8 cellular contexts compared by ENCODE assay signal in genomic region chr11:32006799-32007388, GRCh38.
DNase-seq lines count a peak whose midpoint lies in the region; ATAC-seq and TF ChIP-seq lines count a peak whose summit lies in the region.

No MANE protein-coding gene starts in this region.

- CTCF ChIA-PET in HEK293 (lab: Yijun Ruan, JAX): interaction anchor here (0.6 to 2.7 kb wide), 33 partner anchors 8 to 1089 kb away, joined by 3 to 13 read pairs (median 4); partner anchors contain the start of genes DCDC1 and DNAJC24

- TF ChIP-seq CTCF in HEK293 (tag by site-specific recombination; IDR thresholded peaks at IDR 0.05): no peak
- TF ChIP-seq CTCF in WI38 (IDR thresholded peaks at IDR 0.05; ENCODE audit: low read depth, low read length): peak; percentile 64
- peak; percentile 29 for TF ChIP-seq CTCF in thoracic aorta (IDR thresholded peaks at IDR 0.05)

- peaks cover 14% of the 10 kb centered on the region for H3K27me3 Mint-ChIP-seq in T-helper 2 cell treated with Interferon-gamma antibody and Interleukin-4, amounts not matched to agents 5 μg/mL and 100 μg/mL, for 36 hours (ENCODE audit: low read depth)

- H3K9me3 ChIP-seq in HEK293 (ENCODE audit: control insufficient read depth, insufficient read depth, low read depth, low read length) (no peaks in the 10 kb centered on the region), thoracic aorta (no peaks in the 10 kb centered on the region)

- no peaks in the 10 kb centered on the region for H3K4me1 Mint-ChIP-seq in T-helper 2 cell treated with Interferon-gamma antibody and Interleukin-4, amounts not matched to agents 5 μg/mL and 100 μg/mL, for 36 hours (ENCODE audit: low read depth)

- no peak for ATAC-seq in thoracic aorta (ENCODE audit: insufficient number of reproducible peaks, low FRiP score, low read depth)

- H3K27ac ChIP-seq in HEK293 (ENCODE audit: extremely low read depth, low read depth, low read length) (no peak overlapping the region), thoracic aorta (no peak overlapping the region)

- POLR2A ChIA-PET in HEK293 (lab: Yijun Ruan, JAX): no interaction called here

- peak; percentile 68 for DNase-seq in A172 (ENCODE audit: low spot score)
- peak; percentile 48 for DNase-seq in ELF-1 (ENCODE audit: low read depth, low spot score)
- DNase-seq in NCI-H146 (lab: John Stamatoyannopoulos, UW): peak; percentile 37
- DNase-seq in hepatic stellate cell (ENCODE audit: low spot score): peak; percentile 47
- no peak for DNase-seq in thoracic aorta (ENCODE audit: low spot score)
- no peak for DNase-seq in T-helper 2 cell treated with Interferon-gamma antibody and Interleukin-4, amounts not matched to agents 5 μg/mL and 100 μg/mL, for 36 hours (ENCODE audit: low spot score)

- H3K4me1 ChIP-seq in HEK293 (ENCODE audit: control insufficient read depth, insufficient read depth, low read length): no peaks in the 10 kb centered on the region
- no peaks in the 10 kb centered on the region for H3K4me1 ChIP-seq in thoracic aorta (ENCODE audit: control insufficient read depth in 1 of 2, low read depth in 2 of 2)

- H3K4me3 Mint-ChIP-seq in T-helper 2 cell treated with Interferon-gamma antibody and Interleukin-4, amounts not matched to agents 5 μg/mL and 100 μg/mL, for 36 hours: no peak overlapping the region

- H3K36me3 ChIP-seq in HEK293 (ENCODE audit: control insufficient read depth in 2 of 2, insufficient read depth in 1 of 2, low read length in 2 of 2) (no peaks in the 10 kb centered on the region), thoracic aorta (no peaks in the 10 kb centered on the region)

- H3K27ac Mint-ChIP-seq in T-helper 2 cell treated with Interferon-gamma antibody and Interleukin-4, amounts not matched to agents 5 μg/mL and 100 μg/mL, for 36 hours: no peak overlapping the region

- H3K27me3 ChIP-seq in thoracic aorta (replicated peaks; ENCODE audit: insufficient read depth): no peaks in the 10 kb centered on the region

- H3K9me3 Mint-ChIP-seq in T-helper 2 cell treated with Interferon-gamma antibody and Interleukin-4, amounts not matched to agents 5 μg/mL and 100 μg/mL, for 36 hours: no peaks in the 10 kb centered on the region

- no peaks in the 10 kb centered on the region for H3K36me3 Mint-ChIP-seq in T-helper 2 cell treated with Interferon-gamma antibody and Interleukin-4, amounts not matched to agents 5 μg/mL and 100 μg/mL, for 36 hours (ENCODE audit: low read depth)

- H3K4me3 ChIP-seq in HEK293 (ENCODE audit: low read depth, low read length): no peak overlapping the region
- no peak overlapping the region for H3K4me3 ChIP-seq in WI38 (ENCODE audit: low read depth, low read length)
- H3K4me3 ChIP-seq in thoracic aorta: no peak overlapping the region

TF ChIP-seq in HEK293, 187 proteins besides CTCF, POLR2A, EP300 and RAD21:
- TF ChIP-seq ZNF37A (tag by site-specific recombination; IDR thresholded peaks at IDR 0.05) (no peak), ZNF654 (tag by site-specific recombination; IDR thresholded peaks at IDR 0.05; ENCODE audit: low read depth) (peak; percentile 49)

Comparison
In these comparisons a context has a peak if more than half of its experiments do, and no peak if none do; other contexts are left out.
1. DNase-seq: peak in A172 (single experiment), ELF-1 (single experiment), NCI-H146 (single experiment) and hepatic stellate cell (single experiment); none in thoracic aorta (single experiment) and T-helper 2 cell treated with Interferon-gamma antibody and Interleukin-4, amounts not matched to agents 5 μg/mL and 100 μg/mL, for 36 hours (single experiment).